In the genomic region with DNA sequence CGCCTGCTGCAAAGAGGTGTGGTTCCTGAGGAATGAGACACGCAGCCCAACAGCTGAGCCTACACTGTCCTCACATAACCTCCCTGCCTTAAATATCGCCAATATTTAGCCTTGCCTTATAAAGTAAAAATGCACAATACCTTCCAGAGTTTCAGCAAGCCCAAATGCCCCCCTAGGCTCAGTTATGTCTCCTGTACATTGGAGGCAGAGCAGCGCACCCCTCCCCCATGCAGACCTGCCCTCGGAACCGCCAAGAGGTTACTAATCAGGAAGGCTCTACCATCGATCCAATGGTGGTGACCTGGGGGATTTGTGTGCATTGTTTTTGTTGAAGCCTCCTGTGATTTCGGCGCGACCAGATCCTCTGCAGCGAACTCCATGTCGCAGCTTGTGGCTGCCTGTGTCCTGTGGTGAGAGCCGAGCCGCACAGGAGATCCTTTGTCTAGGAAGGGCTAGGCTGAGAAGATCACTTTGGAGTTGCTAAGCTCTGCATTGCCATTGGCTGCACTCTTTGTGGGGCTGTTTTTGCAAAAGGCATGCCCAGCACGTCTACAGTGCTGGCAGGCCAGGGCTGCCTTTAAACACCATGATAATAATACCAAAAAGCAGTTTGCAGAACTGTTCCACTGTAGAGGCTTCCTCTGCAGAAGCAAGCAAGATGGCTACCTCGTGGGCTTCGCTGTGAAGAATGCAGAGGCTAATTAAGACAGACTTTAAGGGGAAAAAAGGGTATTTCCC, we compare ENCODE assay signal across 8 cellular contexts. TPM values are rescaled to one million over a fixed set of nuclear protein-coding genes. Genes with fewer than 3 reads are reported as not detected.
DNase-seq lines count a peak whose midpoint lies in the region; ATAC-seq and TF ChIP-seq lines count a peak whose summit lies in the region.

No MANE protein-coding gene starts in this region.

- peak; percentile 71 for DNase-seq in GM06990 (ENCODE audit: extremely low read depth, insufficient read length)
- DNase-seq in HFFc6 = peak; percentile 82
- peak; percentile 76 for DNase-seq in NCI-H1092 (lab: John Stamatoyannopoulos, UW)
- peak; percentile 16 to 72 for DNase-seq in ascending aorta (ENCODE audit: low spot score in 2 of 2)
- peak; percentile 72 for DNase-seq in right atrium auricular region (ENCODE audit: low spot score)
- DNase-seq in prostate gland (ENCODE audit: low spot score) = peak; percentile 60
- peak in 1 of 2 donors; percentile 64 for DNase-seq in aorta

- no peaks in the 10 kb centered on the region for H4K20me1 ChIP-seq in SU-DHL-6 (ENCODE audit: low read depth, low read length)

- intact Hi-C loops in ascending aorta (cut with DNase I) (no loop called here), prostate gland (cut with DNase I) (no loop called here), aorta (cut with DNase I) (no loop called here)

- H3K27me3 ChIP-seq in GM06990 (replicated peaks; ENCODE audit: control insufficient read depth, insufficient read depth, low read length) (no peaks in the 10 kb centered on the region), SU-DHL-6 (ENCODE audit: low read length) (no peaks in the 10 kb centered on the region), ascending aorta (no peaks in the 10 kb centered on the region), right atrium auricular region (no peaks in the 10 kb centered on the region), prostate gland (replicated peaks; ENCODE audit: insufficient read depth) (no peaks in the 10 kb centered on the region), aorta (ENCODE audit: control insufficient read depth in 1 of 2, insufficient read depth in 2 of 2, low read length in 1 of 2) (no peaks in the 10 kb centered on the region)

- TF ChIP-seq CTCF in GM06990 (IDR thresholded peaks at IDR 0.05; ENCODE audit: insufficient read depth, low read length, poor library complexity, severe bottlenecking) (no peak), HFFc6 (IDR thresholded peaks at IDR 0.05) (no peak), SU-DHL-6 (IDR thresholded peaks at IDR 0.05; ENCODE audit: insufficient read depth, low read length, poor library complexity, severe bottlenecking) (no peak), ascending aorta (IDR thresholded peaks at IDR 0.05) (no peak), right atrium auricular region (IDR thresholded peaks at IDR 0.05) (no peak), prostate gland (IDR thresholded peaks at IDR 0.05) (no peak)

- no peaks in the 10 kb centered on the region for H3K9me3 ChIP-seq in SU-DHL-6 (ENCODE audit: insufficient read depth, low read length)
- no peaks in the 10 kb centered on the region for H3K9me3 ChIP-seq in ascending aorta
- no peaks in the 10 kb centered on the region for H3K9me3 ChIP-seq in right atrium auricular region
- no peaks in the 10 kb centered on the region for H3K9me3 ChIP-seq in prostate gland
- H3K9me3 ChIP-seq in aorta (ENCODE audit: control insufficient read depth, low read length) = no peaks in the 10 kb centered on the region

- H3K9me2 ChIP-seq in SU-DHL-6 (replicated peaks; ENCODE audit: insufficient read depth, low read length) = no peaks in the 10 kb centered on the region

- peak overlapping the region; percentile 95 for H3K27ac Mint-ChIP-seq in HFFc6

- H3K4me3 Mint-ChIP-seq in HFFc6 = peak overlapping the region; percentile 92

- H3K79me2 ChIP-seq in SU-DHL-6 (ENCODE audit: insufficient read depth, low read length) = no peaks in the 10 kb centered on the region

- H3K4me3 ChIP-seq in GM06990 (replicated peaks; ENCODE audit: low read depth, low read length) (peak overlapping the region; percentile 59), SU-DHL-6 (ENCODE audit: insufficient read depth, low read length, poor library complexity, severe bottlenecking) (peak overlapping the region; percentile 23), ascending aorta (peak overlapping the region; percentile 52 to 66), right atrium auricular region (peak overlapping the region; percentile 45 to 54), prostate gland (peak overlapping the region; percentile 31 to 32), aorta (ENCODE audit: low read length in 2 of 2) (peak overlapping the region; percentile 37 to 87)

- peak overlapping the region; percentile 34 for H3K9ac ChIP-seq in SU-DHL-6 (ENCODE audit: low read length)

- H3K9me3 Mint-ChIP-seq in HFFc6 = no peaks in the 10 kb centered on the region

- H3K27me3 Mint-ChIP-seq in HFFc6 (ENCODE audit: insufficient read depth) = no peaks in the 10 kb centered on the region; the same call in 1 of the 2 replicates

- peaks cover 58% of the 10 kb centered on the region for H3K4me1 Mint-ChIP-seq in HFFc6 (ENCODE audit: low read depth)

- H3K27ac ChIP-seq in SU-DHL-6 (ENCODE audit: low read depth, low read length) (no peak overlapping the region), ascending aorta (peak overlapping the region in 1 of 2 donors; percentile 50), right atrium auricular region (peak overlapping the region; percentile 68 to 73), prostate gland (peak overlapping the region; percentile 22 to 49), aorta (ENCODE audit: low read depth in 1 of 2, low read length in 2 of 2) (peak overlapping the region in 1 of 2 donors; percentile 64)

- peak; percentile 90 for ATAC-seq in aorta (ENCODE audit: low FRiP score)

- H2AFZ ChIP-seq in SU-DHL-6 (ENCODE audit: low read depth, low read length, severe bottlenecking) = peak overlapping the region; percentile 71

- H3K4me1 ChIP-seq in ascending aorta (peaks cover 0 to 18% of the 10 kb centered on the region in 2 donors), right atrium auricular region (peaks cover 0 to 27% of the 10 kb centered on the region in 2 donors), prostate gland (replicated peaks) (peaks cover 11% of the 10 kb centered on the region), aorta (ENCODE audit: control insufficient read depth in 1 of 2, insufficient read depth in 2 of 2, low read length in 2 of 2) (no peaks in the 10 kb centered on the region)

- TF ChIP-seq POLR2A in prostate gland (IDR thresholded peaks at IDR 0.05) = peak; percentile 12

- no peaks in the 10 kb centered on the region for H3F3A ChIP-seq in SU-DHL-6 (ENCODE audit: insufficient read depth)

- H3K36me3 ChIP-seq in GM06990 (ENCODE audit: control insufficient read depth, insufficient read depth, low read length) (no peaks in the 10 kb centered on the region), SU-DHL-6 (ENCODE audit: low read length) (no peaks in the 10 kb centered on the region), ascending aorta (no peaks in the 10 kb centered on the region), right atrium auricular region (no peaks in the 10 kb centered on the region), prostate gland (no peaks in the 10 kb centered on the region), aorta (ENCODE audit: control insufficient read depth in 1 of 2, insufficient read depth in 2 of 2, low read length in 1 of 2) (no peaks in the 10 kb centered on the region)

- H3K4me2 ChIP-seq in SU-DHL-6 (ENCODE audit: low read depth, low read length, poor library complexity, severe bottlenecking) = peak overlapping the region; percentile 60

- peaks cover 24% of the 10 kb centered on the region; the same call in 1 of the 2 replicates for H3K36me3 Mint-ChIP-seq in HFFc6 (ENCODE audit: low read depth)

- WGBS in prostate gland = 3% methylated on average over 17 of the region's 17 CpGs
- 0 to 1% methylated on average over 17 of the region's 17 CpGs for WGBS in aorta, 2 donors

RNA-seq across cellular contexts. Expression of gene TET1, which starts 40.1 kb away (rescaled TPM):
- total RNA-seq in HFFc6 (2021; fragmentation: NEBNext Ultra II Directional; extraction: Animal tissue kit (Norgen Biotek cat#: 25700)) = 1 to 10 TPM; 2.1 to 2.7 (median 2.5) TPM
- 3.9 TPM for total RNA-seq in ascending aorta
- total RNA-seq in right atrium auricular region = 1 to 10 TPM; 2.4 to 3.0 TPM
- 1 to 10 TPM; 5.1 to 6.0 TPM for total RNA-seq in prostate gland
- total RNA-seq in aorta = 1 to 10 TPM; 2.2 to 3.6 TPM
- under 1 TPM; 0.18 to 0.25 TPM for polyA plus RNA-seq in aorta
